1 cellular context compared by ENCODE assay signal in the genomic region with DNA sequence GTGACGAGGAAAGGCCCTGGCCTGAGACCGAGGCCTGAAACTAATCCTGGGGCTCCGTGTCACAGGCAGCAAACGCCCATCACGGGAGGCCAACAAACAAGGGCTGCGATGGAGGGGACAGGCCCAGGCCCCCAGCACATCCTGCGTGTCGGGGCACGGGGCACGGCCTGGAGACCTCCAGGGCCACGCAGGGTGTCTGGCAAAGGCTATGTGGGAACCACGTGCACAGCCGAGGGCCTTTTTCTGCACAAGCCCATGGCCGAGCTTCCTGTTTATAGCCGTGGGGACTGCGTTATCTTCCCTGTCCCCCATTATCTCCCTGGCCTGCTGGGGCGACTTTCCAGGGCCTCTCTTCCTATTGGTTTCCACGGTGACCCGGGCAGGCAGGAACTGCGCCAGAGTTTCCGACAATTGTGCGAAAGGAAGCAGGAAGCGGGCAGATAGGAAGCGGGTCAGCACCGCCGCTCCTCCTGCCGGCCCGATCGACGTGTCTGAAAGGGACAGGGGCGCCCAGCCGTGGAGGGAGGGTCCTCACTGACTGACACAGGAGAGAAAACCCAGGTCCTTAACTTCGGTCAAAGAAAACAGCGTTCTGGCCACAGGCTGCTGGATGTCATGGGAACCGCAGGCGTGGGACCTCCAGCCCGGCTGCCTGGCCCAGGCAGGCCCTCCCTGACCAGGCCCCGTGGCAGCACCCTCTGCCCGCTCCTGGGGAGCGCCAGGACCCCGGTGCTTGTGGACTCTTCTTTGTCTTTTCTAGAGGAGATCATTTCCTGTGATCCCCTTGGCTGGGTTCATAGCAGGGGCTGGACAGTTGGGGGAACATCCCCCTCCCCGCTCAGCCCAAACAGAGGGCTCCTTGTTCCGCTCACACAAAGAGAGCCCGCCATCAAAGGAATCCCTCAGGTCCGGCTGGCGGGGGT.
TF ChIP-seq lines count a peak whose summit lies in the region.

No MANE protein-coding gene starts in this region.

TF ChIP-seq in K562, 482 proteins besides CTCF, POLR2A, EP300 and RAD21 (continues in another document):
- TF ChIP-seq ZNF830 (CRISPR knock-in tag; IDR thresholded peaks at IDR 0.05) (no peak), ZFP30 (CRISPR knock-in tag; IDR thresholded peaks at IDR 0.05; ENCODE audit: borderline replicate concordance) (no peak), KLF10 (CRISPR knock-in tag; IDR thresholded peaks at IDR 0.05) (no peak), ARID1B (IDR thresholded peaks at IDR 0.05) (peak; percentile 72), HNRNPUL1 (IDR thresholded peaks at IDR 0.05; ENCODE audit: low read length) (no peak), ZNF696 (CRISPR knock-in tag; conservative IDR thresholded peaks at IDR 0.05) (no peak), GABPB1 (CRISPR knock-in tag; IDR thresholded peaks at IDR 0.05) (peak; percentile 65), MTA2 (IDR thresholded peaks at IDR 0.05; ENCODE audit: low read depth) (no peak), RBFOX2 (IDR thresholded peaks at IDR 0.05; ENCODE audit: low read depth, low read length) (peak; percentile 75), ZNF707 (CRISPR knock-in tag; conservative IDR thresholded peaks at IDR 0.05) (no peak), NCOR1 (IDR thresholded peaks at IDR 0.05) (peak; percentile 64), HCFC1 (IDR thresholded peaks at IDR 0.05; ENCODE audit: low read depth, low read length) (no peak), ZNF165 (CRISPR knock-in tag; IDR thresholded peaks at IDR 0.05; ENCODE audit: borderline replicate concordance) (no peak), NR3C1 (CRISPR knock-in tag; IDR thresholded peaks at IDR 0.05) (no peak), WHSC1 (IDR thresholded peaks at IDR 0.05; ENCODE audit: low read length) (no peak), DACH1 (IDR thresholded peaks at IDR 0.05; ENCODE audit: partially characterized antibody) (peak; percentile 56), BDP1 (IDR thresholded peaks at IDR 0.05; ENCODE audit: insufficient read depth, insufficient read length) (no peak), GTF2F1 (IDR thresholded peaks at IDR 0.05; ENCODE audit: low read depth, low read length) (no peak), SRSF1 (IDR thresholded peaks at IDR 0.05; ENCODE audit: low read depth, low read length) (no peak), ZFX (CRISPR knock-in tag; IDR thresholded peaks at IDR 0.05) (peak; percentile 77), ZNF121 (CRISPR knock-in tag; conservative IDR thresholded peaks at IDR 0.05) (no peak), ZNF551 (CRISPR knock-in tag; IDR thresholded peaks at IDR 0.05) (no peak), SMAD4 (CRISPR knock-in tag; conservative IDR thresholded peaks at IDR 0.05) (peak; percentile 27; the same call in 1 of the 2 replicates)
- TF ChIP-seq, protein P1, sequence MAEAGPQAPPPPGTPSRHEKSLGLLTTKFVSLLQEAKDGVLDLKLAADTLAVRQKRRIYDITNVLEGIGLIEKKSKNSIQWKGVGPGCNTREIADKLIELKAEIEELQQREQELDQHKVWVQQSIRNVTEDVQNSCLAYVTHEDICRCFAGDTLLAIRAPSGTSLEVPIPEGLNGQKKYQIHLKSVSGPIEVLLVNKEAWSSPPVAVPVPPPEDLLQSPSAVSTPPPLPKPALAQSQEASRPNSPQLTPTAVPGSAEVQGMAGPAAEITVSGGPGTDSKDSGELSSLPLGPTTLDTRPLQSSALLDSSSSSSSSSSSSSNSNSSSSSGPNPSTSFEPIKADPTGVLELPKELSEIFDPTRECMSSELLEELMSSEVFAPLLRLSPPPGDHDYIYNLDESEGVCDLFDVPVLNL (CRISPR knock-in tag; IDR thresholded peaks at IDR 0.05; ENCODE audit: low read depth): no peak
- TF ChIP-seq, protein P2, sequence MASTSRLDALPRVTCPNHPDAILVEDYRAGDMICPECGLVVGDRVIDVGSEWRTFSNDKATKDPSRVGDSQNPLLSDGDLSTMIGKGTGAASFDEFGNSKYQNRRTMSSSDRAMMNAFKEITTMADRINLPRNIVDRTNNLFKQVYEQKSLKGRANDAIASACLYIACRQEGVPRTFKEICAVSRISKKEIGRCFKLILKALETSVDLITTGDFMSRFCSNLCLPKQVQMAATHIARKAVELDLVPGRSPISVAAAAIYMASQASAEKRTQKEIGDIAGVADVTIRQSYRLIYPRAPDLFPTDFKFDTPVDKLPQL (IDR thresholded peaks at IDR 0.05; ENCODE audit: extremely low read depth, insufficient read length): no peak
- TF ChIP-seq, protein P3, sequence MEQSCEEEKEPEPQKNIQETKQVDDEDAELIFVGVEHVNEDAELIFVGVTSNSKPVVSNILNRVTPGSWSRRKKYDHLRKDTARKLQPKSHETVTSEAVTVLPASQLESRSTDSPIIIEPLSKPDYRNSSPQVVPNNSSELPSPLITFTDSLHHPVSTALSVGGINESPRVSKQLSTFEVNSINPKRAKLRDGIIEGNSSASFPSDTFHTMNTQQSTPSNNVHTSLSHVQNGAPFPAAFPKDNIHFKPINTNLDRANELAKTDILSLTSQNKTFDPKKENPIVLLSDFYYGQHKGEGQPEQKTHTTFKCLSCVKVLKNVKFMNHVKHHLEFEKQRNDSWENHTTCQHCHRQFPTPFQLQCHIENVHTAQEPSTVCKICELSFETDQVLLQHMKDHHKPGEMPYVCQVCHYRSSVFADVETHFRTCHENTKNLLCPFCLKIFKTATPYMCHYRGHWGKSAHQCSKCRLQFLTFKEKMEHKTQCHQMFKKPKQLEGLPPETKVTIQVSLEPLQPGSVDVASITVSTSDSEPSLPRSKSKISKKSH (CRISPR knock-in tag; IDR thresholded peaks at IDR 0.05): no peak
- TF ChIP-seq, protein P4, sequence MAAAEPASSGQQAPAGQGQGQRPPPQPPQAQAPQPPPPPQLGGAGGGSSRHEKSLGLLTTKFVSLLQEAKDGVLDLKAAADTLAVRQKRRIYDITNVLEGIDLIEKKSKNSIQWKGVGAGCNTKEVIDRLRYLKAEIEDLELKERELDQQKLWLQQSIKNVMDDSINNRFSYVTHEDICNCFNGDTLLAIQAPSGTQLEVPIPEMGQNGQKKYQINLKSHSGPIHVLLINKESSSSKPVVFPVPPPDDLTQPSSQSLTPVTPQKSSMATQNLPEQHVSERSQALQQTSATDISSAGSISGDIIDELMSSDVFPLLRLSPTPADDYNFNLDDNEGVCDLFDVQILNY (CRISPR knock-in tag; IDR thresholded peaks at IDR 0.05): peak; percentile 15; the same call in 1 of the 2 replicates
- TF ChIP-seq, protein P5, sequence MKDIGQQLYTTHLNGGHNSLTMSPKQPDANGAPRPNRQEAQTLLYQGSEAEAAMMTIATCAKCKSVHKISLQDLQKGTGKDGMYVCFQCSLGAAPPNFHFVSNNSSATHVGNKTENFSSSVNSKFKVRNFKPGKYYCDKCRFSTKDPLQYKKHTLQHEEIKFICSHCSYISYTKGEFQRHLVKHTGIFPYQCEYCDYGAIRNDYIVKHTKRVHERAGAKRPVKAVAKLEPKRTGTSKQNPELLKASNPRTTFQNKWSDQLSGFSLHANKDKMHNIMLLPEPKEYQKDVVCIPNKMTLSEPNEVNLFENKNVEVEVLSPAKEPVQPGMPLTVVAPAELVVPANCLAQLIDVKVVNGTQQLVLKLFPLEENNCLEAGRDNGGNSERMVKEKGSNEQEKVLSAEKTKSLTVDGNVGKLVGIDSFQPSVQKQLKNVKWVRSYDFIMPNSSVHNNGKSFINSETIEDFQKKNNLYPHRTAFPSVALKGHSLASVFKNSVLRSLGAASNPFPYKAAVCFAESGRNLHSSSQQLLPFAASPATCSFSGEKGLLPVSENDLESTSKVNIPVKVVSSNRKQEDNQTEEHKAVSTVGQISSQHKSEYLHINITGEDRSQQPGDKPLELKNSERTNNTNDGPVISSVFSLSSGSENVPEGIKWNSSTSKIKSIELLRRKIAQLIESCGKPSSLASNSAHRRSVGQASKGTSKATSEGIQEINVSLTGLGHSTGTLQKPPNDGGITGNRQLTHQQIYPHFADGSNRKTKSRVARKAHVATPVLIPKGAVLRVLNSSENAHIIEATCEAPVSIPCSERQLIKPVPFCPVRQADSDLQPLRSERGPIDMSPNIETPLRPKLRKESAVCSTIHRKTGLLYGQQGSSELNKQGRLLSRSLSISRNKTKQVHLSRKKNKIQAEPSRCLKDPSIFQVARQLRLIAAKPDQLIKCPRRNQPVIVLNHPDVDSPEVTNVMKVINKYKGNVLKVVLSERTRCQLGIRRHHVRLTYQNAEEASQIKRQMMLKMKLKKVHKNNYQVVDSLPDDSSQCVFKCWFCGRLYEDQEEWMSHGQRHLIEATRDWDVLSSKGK (CRISPR knock-in tag; IDR thresholded peaks at IDR 0.05): no peak
- TF ChIP-seq, protein P6, sequence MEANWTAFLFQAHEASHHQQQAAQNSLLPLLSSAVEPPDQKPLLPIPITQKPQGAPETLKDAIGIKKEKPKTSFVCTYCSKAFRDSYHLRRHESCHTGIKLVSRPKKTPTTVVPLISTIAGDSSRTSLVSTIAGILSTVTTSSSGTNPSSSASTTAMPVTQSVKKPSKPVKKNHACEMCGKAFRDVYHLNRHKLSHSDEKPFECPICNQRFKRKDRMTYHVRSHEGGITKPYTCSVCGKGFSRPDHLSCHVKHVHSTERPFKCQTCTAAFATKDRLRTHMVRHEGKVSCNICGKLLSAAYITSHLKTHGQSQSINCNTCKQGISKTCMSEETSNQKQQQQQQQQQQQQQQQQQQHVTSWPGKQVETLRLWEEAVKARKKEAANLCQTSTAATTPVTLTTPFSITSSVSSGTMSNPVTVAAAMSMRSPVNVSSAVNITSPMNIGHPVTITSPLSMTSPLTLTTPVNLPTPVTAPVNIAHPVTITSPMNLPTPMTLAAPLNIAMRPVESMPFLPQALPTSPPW (CRISPR knock-in tag; IDR thresholded peaks at IDR 0.05): peak; percentile 52; the same call in 1 of the 2 replicates
- TF ChIP-seq, protein P7, sequence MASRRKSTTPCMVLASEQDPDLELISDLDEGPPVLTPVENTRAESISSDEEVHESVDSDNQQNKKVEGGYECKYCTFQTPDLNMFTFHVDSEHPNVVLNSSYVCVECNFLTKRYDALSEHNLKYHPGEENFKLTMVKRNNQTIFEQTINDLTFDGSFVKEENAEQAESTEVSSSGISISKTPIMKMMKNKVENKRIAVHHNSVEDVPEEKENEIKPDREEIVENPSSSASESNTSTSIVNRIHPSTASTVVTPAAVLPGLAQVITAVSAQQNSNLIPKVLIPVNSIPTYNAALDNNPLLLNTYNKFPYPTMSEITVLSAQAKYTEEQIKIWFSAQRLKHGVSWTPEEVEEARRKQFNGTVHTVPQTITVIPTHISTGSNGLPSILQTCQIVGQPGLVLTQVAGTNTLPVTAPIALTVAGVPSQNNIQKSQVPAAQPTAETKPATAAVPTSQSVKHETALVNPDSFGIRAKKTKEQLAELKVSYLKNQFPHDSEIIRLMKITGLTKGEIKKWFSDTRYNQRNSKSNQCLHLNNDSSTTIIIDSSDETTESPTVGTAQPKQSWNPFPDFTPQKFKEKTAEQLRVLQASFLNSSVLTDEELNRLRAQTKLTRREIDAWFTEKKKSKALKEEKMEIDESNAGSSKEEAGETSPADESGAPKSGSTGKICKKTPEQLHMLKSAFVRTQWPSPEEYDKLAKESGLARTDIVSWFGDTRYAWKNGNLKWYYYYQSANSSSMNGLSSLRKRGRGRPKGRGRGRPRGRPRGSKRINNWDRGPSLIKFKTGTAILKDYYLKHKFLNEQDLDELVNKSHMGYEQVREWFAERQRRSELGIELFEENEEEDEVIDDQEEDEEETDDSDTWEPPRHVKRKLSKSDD (conservative IDR thresholded peaks at IDR 0.05; ENCODE audit: low read length): no peak
- TF ChIP-seq, protein P8, sequence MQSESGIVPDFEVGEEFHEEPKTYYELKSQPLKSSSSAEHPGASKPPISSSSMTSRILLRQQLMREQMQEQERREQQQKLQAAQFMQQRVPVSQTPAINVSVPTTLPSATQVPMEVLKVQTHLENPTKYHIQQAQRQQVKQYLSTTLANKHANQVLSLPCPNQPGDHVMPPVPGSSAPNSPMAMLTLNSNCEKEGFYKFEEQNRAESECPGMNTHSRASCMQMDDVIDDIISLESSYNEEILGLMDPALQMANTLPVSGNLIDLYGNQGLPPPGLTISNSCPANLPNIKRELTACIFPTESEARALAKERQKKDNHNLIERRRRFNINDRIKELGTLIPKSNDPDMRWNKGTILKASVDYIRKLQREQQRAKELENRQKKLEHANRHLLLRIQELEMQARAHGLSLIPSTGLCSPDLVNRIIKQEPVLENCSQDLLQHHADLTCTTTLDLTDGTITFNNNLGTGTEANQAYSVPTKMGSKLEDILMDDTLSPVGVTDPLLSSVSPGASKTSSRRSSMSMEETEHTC (IDR thresholded peaks at IDR 0.05): no peak
- TF ChIP-seq, protein P9, sequence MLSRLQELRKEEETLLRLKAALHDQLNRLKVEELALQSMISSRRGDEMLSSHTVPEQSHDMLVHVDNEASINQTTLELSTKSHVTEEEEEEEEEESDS (CRISPR knock-in tag; IDR thresholded peaks at IDR 0.05): no peak
- TF ChIP-seq, protein P10, sequence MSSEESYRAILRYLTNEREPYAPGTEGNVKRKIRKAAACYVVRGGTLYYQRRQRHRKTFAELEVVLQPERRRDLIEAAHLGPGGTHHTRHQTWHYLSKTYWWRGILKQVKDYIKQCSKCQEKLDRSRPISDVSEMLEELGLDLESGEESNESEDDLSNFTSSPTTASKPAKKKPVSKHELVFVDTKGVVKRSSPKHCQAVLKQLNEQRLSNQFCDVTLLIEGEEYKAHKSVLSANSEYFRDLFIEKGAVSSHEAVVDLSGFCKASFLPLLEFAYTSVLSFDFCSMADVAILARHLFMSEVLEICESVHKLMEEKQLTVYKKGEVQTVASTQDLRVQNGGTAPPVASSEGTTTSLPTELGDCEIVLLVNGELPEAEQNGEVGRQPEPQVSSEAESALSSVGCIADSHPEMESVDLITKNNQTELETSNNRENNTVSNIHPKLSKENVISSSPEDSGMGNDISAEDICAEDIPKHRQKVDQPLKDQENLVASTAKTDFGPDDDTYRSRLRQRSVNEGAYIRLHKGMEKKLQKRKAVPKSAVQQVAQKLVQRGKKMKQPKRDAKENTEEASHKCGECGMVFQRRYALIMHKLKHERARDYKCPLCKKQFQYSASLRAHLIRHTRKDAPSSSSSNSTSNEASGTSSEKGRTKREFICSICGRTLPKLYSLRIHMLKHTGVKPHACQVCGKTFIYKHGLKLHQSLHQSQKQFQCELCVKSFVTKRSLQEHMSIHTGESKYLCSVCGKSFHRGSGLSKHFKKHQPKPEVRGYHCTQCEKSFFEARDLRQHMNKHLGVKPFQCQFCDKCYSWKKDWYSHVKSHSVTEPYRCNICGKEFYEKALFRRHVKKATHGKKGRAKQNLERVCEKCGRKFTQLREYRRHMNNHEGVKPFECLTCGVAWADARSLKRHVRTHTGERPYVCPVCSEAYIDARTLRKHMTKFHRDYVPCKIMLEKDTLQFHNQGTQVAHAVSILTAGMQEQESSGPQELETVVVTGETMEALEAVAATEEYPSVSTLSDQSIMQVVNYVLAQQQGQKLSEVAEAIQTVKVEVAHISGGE (CRISPR knock-in tag; IDR thresholded peaks at IDR 0.05): peak in 1 of 3 experiments; percentile 84; a peak in 2 of 6 replicates
- TF ChIP-seq, protein P11, sequence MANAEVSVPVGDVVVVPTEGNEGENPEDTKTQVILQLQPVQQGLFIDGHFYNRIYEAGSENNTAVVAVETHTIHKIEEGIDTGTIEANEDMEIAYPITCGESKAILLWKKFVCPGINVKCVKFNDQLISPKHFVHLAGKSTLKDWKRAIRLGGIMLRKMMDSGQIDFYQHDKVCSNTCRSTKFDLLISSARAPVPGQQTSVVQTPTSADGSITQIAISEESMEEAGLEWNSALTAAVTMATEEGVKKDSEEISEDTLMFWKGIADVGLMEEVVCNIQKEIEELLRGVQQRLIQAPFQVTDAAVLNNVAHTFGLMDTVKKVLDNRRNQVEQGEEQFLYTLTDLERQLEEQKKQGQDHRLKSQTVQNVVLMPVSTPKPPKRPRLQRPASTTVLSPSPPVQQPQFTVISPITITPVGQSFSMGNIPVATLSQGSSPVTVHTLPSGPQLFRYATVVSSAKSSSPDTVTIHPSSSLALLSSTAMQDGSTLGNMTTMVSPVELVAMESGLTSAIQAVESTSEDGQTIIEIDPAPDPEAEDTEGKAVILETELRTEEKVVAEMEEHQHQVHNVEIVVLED (CRISPR knock-in tag; IDR thresholded peaks at IDR 0.05): no peak
